In the genomic region with DNA sequence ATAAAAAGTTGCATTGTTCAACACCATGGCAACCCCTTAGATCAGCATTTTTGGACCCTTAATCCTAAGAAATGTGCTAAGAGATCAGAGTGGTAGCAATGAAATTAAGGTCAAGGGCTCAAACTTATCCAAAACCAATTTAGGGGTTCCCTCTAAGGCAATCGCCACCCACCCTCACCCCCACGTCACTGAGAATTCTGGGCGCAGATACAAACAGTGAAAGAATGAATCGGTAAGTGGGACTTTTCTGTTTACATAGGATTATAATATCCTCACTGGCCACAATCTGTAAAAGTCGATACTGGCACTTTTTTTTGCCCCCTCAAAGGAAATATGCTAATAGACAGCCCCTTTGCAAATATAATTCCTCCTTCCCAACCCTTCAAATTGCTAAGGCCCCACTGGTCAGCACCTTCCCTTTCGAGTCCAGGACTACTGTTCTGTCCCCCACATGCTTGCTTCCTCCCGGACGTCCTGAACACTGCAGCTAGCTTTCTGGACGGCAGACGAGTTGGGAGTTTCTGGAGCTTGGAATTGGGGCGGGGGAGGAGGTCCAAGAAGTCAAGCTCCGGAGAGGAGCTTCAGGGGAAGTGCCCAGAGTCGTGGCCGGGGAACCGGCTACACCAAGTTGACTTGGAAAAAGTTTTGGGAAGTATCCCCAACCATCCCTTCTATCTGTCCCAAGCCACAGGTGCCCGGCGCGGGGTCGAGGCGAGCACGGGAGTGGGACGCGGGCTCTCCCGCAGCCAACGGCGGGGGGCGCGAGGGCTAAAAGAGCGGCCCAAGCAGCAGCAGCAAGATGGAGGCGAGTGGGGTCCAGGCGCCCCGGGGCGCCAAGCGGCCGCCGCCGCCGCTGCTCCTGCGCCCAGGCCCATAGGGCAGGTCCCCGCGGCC, we compare ENCODE assay signal across 8 cellular contexts. TPM values are rescaled to one million over a fixed set of nuclear protein-coding genes. Genes with fewer than 3 reads are reported as not detected.
DNase-seq lines count a peak whose midpoint lies in the region; FAIRE-seq and TF ChIP-seq lines count a peak whose summit lies in the region.

No MANE protein-coding gene starts in this region.

- no peak overlapping the region for H3K27ac Mint-ChIP-seq in H9

- no peak overlapping the region for H2BK120ac ChIP-seq in H9 (ENCODE audit: low read depth, low read length, poor library complexity, severe bottlenecking)

- H3T11ph ChIP-seq in H9 (ENCODE audit: low read length): no peak overlapping the region

- peak overlapping the region; percentile 69 to 90 for H3K4me3 Mint-ChIP-seq in H9

- no peak for FAIRE-seq in GM12892 (lab: Jason Lieb, UNC)

- no peak overlapping the region for H2BK20ac ChIP-seq in H9 (ENCODE audit: low read depth, low read length, poor library complexity, severe bottlenecking)

- no peak overlapping the region for H2AFZ ChIP-seq in H9 (ENCODE audit: low read length)

- no peak overlapping the region for H3K4ac ChIP-seq in H9 (ENCODE audit: low read depth, low read length)

- no peak overlapping the region for H3K14ac ChIP-seq in H9 (ENCODE audit: insufficient read depth, low read length)

- no peak overlapping the region for H4K91ac ChIP-seq in H9 (ENCODE audit: insufficient read length, low read depth, low read length)

- no peak for TF ChIP-seq CTCF in H9 (conservative IDR thresholded peaks at IDR 0.05)

- H3K36me3 Mint-ChIP-seq in H9 (ENCODE audit: insufficient read depth in 1 of 3, low read depth in 3 of 3): peaks cover 0 to 5% (median 3%) of the 10 kb centered on the region in 3 experiments; a peak in 4 of 7 replicates

- peaks cover 73% of the 10 kb centered on the region for H3K27me3 Mint-ChIP-seq in H9 (ENCODE audit: low read depth)

- H4K20me1 ChIP-seq in H9 (ENCODE audit: control insufficient read depth, insufficient read depth, insufficient read length): no peaks in the 10 kb centered on the region

- no peak overlapping the region for H2BK12ac ChIP-seq in H9 (ENCODE audit: insufficient read length, low read depth, low read length)

- no peaks in the 10 kb centered on the region for H3K79me1 ChIP-seq in H9 (ENCODE audit: insufficient read depth, low read depth, low read length, poor library complexity, severe bottlenecking)

- H3K9ac ChIP-seq in H9 (ENCODE audit: extremely low read depth, insufficient read length, low read length) (no peak overlapping the region), adipocyte (ENCODE audit: low read length) (peak overlapping the region; percentile 100), iPS-18a (ENCODE audit: low read length) (peak overlapping the region; percentile 31)

- in situ Hi-C loops in KBM-7 (cut with MboI; ENCODE audit: low pct_unique_long_range_greater_than_20kb, low sequenced_read_pairs): no loop called here

- H3K27ac ChIP-seq in H9 (ENCODE audit: insufficient read length, low read depth, low read length): no peak overlapping the region
- no peak overlapping the region for H3K27ac ChIP-seq in iPS-18a (ENCODE audit: low read length)
- H3K27ac ChIP-seq in skin epidermis: peak overlapping the region; percentile 14 to 96 (median 88)

- H3K4me2 ChIP-seq in H9 (ENCODE audit: insufficient read depth, insufficient read length, low read length): peak overlapping the region; percentile 69

- H3K9me3 Mint-ChIP-seq in H9: peaks cover 0 to 4% of the 10 kb centered on the region in 2 experiments

- H3K4me3 ChIP-seq in adipocyte (ENCODE audit: low read length) (peak overlapping the region; percentile 100), iPS-18a (ENCODE audit: low read length) (peak overlapping the region; percentile 78), skin epidermis (peak overlapping the region; percentile 57 to 85 (median 72))

- no peak overlapping the region for H4K5ac ChIP-seq in H9 (ENCODE audit: insufficient read length, low read depth, low read length)

- H3K27me3 ChIP-seq in H9 (ENCODE audit: insufficient read depth, low read length) (peaks cover 33% of the 10 kb centered on the region; the same call in 1 of the 2 replicates), adipocyte (replicated peaks; ENCODE audit: control insufficient read depth, insufficient read depth, low read length) (no peaks in the 10 kb centered on the region), iPS-18a (ENCODE audit: control insufficient read depth, insufficient read depth, low read length) (peaks cover 65% of the 10 kb centered on the region)

- H3K23ac ChIP-seq in H9 (ENCODE audit: insufficient read length, low read depth, low read length): no peak overlapping the region

- no peak overlapping the region for H2BK5ac ChIP-seq in H9 (ENCODE audit: insufficient read length, low read length)

- no peaks in the 10 kb centered on the region for H3K79me2 ChIP-seq in H9 (ENCODE audit: insufficient read depth, low read length)

- H3K36me3 ChIP-seq in adipocyte (ENCODE audit: control insufficient read depth, insufficient read depth, low read length, severe bottlenecking): peaks cover 8% of the 10 kb centered on the region
- no peaks in the 10 kb centered on the region for H3K36me3 ChIP-seq in iPS-18a (ENCODE audit: control insufficient read depth, low read depth, low read length)

- H2BK15ac ChIP-seq in H9 (ENCODE audit: low read depth, low read length): no peak overlapping the region; the same call in 1 of the 2 replicates

- no peaks in the 10 kb centered on the region for H3K9me3 ChIP-seq in H9 (ENCODE audit: control insufficient read depth, low read depth, low read length)
- H3K9me3 ChIP-seq in adipocyte (ENCODE audit: control insufficient read depth, low read length): no peaks in the 10 kb centered on the region
- no peaks in the 10 kb centered on the region for H3K9me3 ChIP-seq in iPS-18a (ENCODE audit: control insufficient read depth, low read depth, low read length)

- H3K4me1 ChIP-seq in H9 (ENCODE audit: insufficient read depth, low read length) (peaks cover 9% of the 10 kb centered on the region; the same call in 1 of the 2 replicates), adipocyte (ENCODE audit: control insufficient read depth, insufficient read depth, low read length) (peaks cover 34% of the 10 kb centered on the region), iPS-18a (ENCODE audit: control insufficient read depth, low read depth, low read length) (peaks cover 61% of the 10 kb centered on the region)

- H3K18ac ChIP-seq in H9 (ENCODE audit: insufficient read length, low read depth, low read length): no peak overlapping the region

- H2AK5ac ChIP-seq in H9 (ENCODE audit: insufficient read length, low read length): no peak overlapping the region

- H3K56ac ChIP-seq in H9 (ENCODE audit: insufficient read length, low read depth, low read length): no peak overlapping the region

- WGBS in H9 (ENCODE audit: extremely low coverage, insufficient read length, low lambda C conversion rate): no CpG with 5 or more reads among the region's 41 CpGs

- DNase-seq in H9: peak; percentile 52
- peak; percentile 39 for DNase-seq in adipocyte (ENCODE audit: low read depth)
- DNase-seq in KBM-7: no peak
- DNase-seq in COR-L47 (lab: John Stamatoyannopoulos, UW): no peak
- no peak for DNase-seq in GM12892 (ENCODE audit: insufficient read length)
- DNase-seq in NCI-H1436 treated with DMSO at 0.1 percent for 48 hours (lab: John Stamatoyannopoulos, UW): no peak

- TF ChIP-seq POLR2A in GM12892 (IDR thresholded peaks at IDR 0.05; ENCODE audit: low read depth, low read length): no peak

- H3K4me1 Mint-ChIP-seq in H9: peaks cover 62 to 64% of the 10 kb centered on the region in 2 experiments

- H4K8ac ChIP-seq in H9 (replicated peaks; ENCODE audit: insufficient read length, low read depth, low read length): no peak overlapping the region

- peaks cover 27% of the 10 kb centered on the region for H3K23me2 ChIP-seq in H9 (ENCODE audit: insufficient read length, low read depth, low read length, poor library complexity, severe bottlenecking)

RNA-seq across cellular contexts. Expression of a gene that starts 2.1 kb away (rescaled TPM):
- 2.3 and 2.7 TPM in 2 replicates for total RNA-seq in H9 (2021)
- not detected for polyA plus RNA-seq in GM12892 (2012; ENCODE audit: missing spikeins)

Comparison
In these comparisons a context has a peak if more than half of its experiments do, and no peak if none do; other contexts are left out.
1. DNase-seq: peak in H9 (single experiment) and adipocyte (single experiment); none in KBM-7 (single experiment), COR-L47 (single experiment), GM12892 (single experiment) and NCI-H1436 treated with DMSO at 0.1 percent for 48 hours (single experiment).
2. H3K27ac ChIP-seq: peak in skin epidermis (21 of 21); none in H9 (single experiment) and iPS-18a (single experiment).
3. Peak in every context shown above with its lines, with median percentiles within 50 percentile points of each other: H3K4me3 ChIP-seq.